1 cellular context compared by ENCODE assay signal in the genomic region with DNA sequence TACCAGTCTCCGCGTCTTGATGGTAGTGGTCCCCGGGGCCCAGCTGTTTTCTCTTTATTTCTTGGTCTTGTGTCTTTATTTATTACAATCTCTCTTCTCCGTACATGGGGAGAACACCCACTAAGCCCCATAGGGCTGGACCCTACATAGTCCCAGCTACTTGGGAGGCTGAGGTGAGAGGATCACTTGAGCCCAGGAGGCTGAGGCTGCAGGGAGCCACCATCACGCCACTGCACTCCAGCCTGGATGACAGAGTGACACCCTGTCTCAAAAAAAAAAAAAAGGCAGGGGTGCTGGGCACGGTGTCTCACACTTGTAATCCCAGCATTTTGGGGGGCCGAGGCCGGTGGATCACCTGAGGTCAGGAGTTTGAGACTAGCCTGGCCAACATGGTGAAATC. TPM values are rescaled to one million over a fixed set of nuclear protein-coding genes. Genes with fewer than 3 reads are reported as not detected.
"Had no signal": no experiment of that assay in that cellular context is flagged by ENCODE, and none has a peak within 500 bp of the region (broad histone marks: within the 10 kb centered on the region; RNA-seq: fewer than 3 reads in every experiment).

No MANE protein-coding gene starts in this region.

RNA-seq across cellular contexts. Expression of a gene that starts 8.8 kb away (rescaled TPM):
- total RNA-seq: ascending aorta had no signal
